ENCODE assay signal across 17 cellular contexts in genomic region chr7:98116656-98117461, GRCh38. TPM values are rescaled to one million over a fixed set of nuclear protein-coding genes. Genes with fewer than 3 reads are reported as not detected.
A peak's percentile ranks its signal among the peaks of the same experiment; 100 is the strongest.
DNase-seq lines count a peak whose midpoint lies in the region; ATAC-seq, FAIRE-seq and TF ChIP-seq lines count a peak whose summit lies in the region.
"Had no signal": no experiment of that assay in that cellular context is flagged by ENCODE, and none has a peak within 500 bp of the region (broad histone marks: within the 10 kb centered on the region; RNA-seq: fewer than 3 reads in every experiment).

No MANE protein-coding gene starts in this region.

- no peak overlapping the region for H3K4me3 Mint-ChIP-seq in stimulated activated memory B cell treated with anti-CD40 and anti-IgM and Interleukin-4, amounts not matched to agents 10 μg/mL and 1 μg/mL and 100 μg/mL, for 72 hours
- H3K4me3 Mint-ChIP-seq: activated T-cell treated with anti-CD3 and anti-CD28 coated beads, Interleukin-2, amount 50 U/mL, for 72 hours; B cell had no signal

- TF ChIP-seq CTCF in A673 (conservative IDR thresholded peaks at IDR 0.05; ENCODE audit: low read depth, low read length): no peak
- TF ChIP-seq CTCF in mammary epithelial cell (conservative IDR thresholded peaks at IDR 0.05 in 1 of 2, IDR thresholded peaks at IDR 0.05 in 1 of 2; ENCODE audit: extremely low read depth in 1 of 2, insufficient read depth in 1 of 2, low read depth in 1 of 2, low read length in 2 of 2): no peak
- no peak for TF ChIP-seq CTCF in HepG2 (CRISPR knock-in tag; IDR thresholded peaks at IDR 0.05)

- CTCF ChIA-PET in A673 (lab: Charles Lee) (no interaction called here), mammary epithelial cell (lab: Charles Lee; ENCODE audit: low non-redundant PET) (no interaction called here), HepG2 (lab: Yijun Ruan, JAX; ENCODE audit: low intra/inter-chr PET ratio, low total read pairs) (no interaction called here)

- POLR2A ChIA-PET in A673 (lab: Charles Lee; ENCODE audit: low non-redundant PET) (no interaction called here), HepG2 (lab: Yijun Ruan, JAX) (interaction anchor here (5.8 kb wide), 1 partner anchor 15 kb away, joined by 54 read pairs; no protein-coding TSS in a partner anchor)

- no peak for TF ChIP-seq POLR2A in HepG2 (IDR thresholded peaks at IDR 0.05; ENCODE audit: insufficient read depth in 1 of 2, low read depth in 2 of 2, low read length in 2 of 2)

- TF ChIP-seq RAD21 in HepG2 (CRISPR knock-in tag; IDR thresholded peaks at IDR 0.05): no peak

- TF ChIP-seq EP300 in HepG2 (IDR thresholded peaks at IDR 0.05; ENCODE audit: low read depth in 2 of 2, low read length in 2 of 2) (no peak), HepG2 (CRISPR knock-in tag; IDR thresholded peaks at IDR 0.05; ENCODE audit: borderline replicate concordance) (no peak)

- H3K27ac Mint-ChIP-seq in stimulated activated memory B cell treated with anti-CD40 and anti-IgM and Interleukin-4, amounts not matched to agents 10 μg/mL and 1 μg/mL and 100 μg/mL, for 72 hours: no peak overlapping the region
- H3K27ac Mint-ChIP-seq: activated T-cell treated with anti-CD3 and anti-CD28 coated beads, Interleukin-2, amount 50 U/mL, for 72 hours; B cell had no signal

- ATAC-seq in HepG2 (peak; percentile 88), HG02840 (IDR thresholded peaks at IDR 0.05; ENCODE audit: low FRiP score, unreplicated experiment) (no peak), GM18861 (IDR thresholded peaks at IDR 0.05; ENCODE audit: unreplicated experiment) (no peak)
- ATAC-seq in stimulated activated memory B cell treated with anti-CD40 and anti-IgM and Interleukin-4, amounts not matched to agents 10 μg/mL and 1 μg/mL and 100 μg/mL, for 72 hours: no peak
- ATAC-seq: activated T-cell treated with anti-CD3 and anti-CD28 coated beads, Interleukin-2, amount 50 U/mL, for 72 hours had no signal

- no peaks in the 10 kb centered on the region for H4K20me1 ChIP-seq in mammary epithelial cell (ENCODE audit: insufficient read depth, low read length)
- H4K20me1 ChIP-seq in HepG2 (ENCODE audit: insufficient read depth, low read length): no peaks in the 10 kb centered on the region; the same call in 1 of the 2 replicates

- H3K27me3 ChIP-seq in A673 (replicated peaks; ENCODE audit: insufficient read depth, low read depth, low read length, poor library complexity) (no peaks in the 10 kb centered on the region), mammary epithelial cell (ENCODE audit: insufficient read depth, low read length) (no peaks in the 10 kb centered on the region), HepG2 (ENCODE audit: control insufficient read depth in 1 of 2, insufficient read depth in 2 of 2, low read length in 2 of 2) (no peaks in the 10 kb centered on the region)

- dilution Hi-C loops in mammary epithelial cell (cut with HindIII; ENCODE audit: low sequenced_read_pairs): no loop called here

- H3K9ac ChIP-seq in mammary epithelial cell (ENCODE audit: insufficient read depth, low read length) (no peak overlapping the region), HepG2 (ENCODE audit: insufficient read depth, low read depth, low read length) (no peak overlapping the region)

- H3K27me3 Mint-ChIP-seq in stimulated activated memory B cell treated with anti-CD40 and anti-IgM and Interleukin-4, amounts not matched to agents 10 μg/mL and 1 μg/mL and 100 μg/mL, for 72 hours: peaks cover 13% of the 10 kb centered on the region

- H3K4me3 ChIP-seq in A673 (ENCODE audit: low read depth, low read length, poor library complexity, severe bottlenecking) (no peak overlapping the region), mammary epithelial cell (replicated peaks in 1 of 3; ENCODE audit: insufficient read depth in 1 of 3, low read depth in 2 of 3, low read length in 3 of 3) (no peak overlapping the region), HepG2 (replicated peaks in 1 of 3; ENCODE audit: insufficient read depth in 1 of 3, low read depth in 2 of 3, low read length in 3 of 3) (no peak overlapping the region; a peak in 1 of 6 replicates)

- peaks cover 21% of the 10 kb centered on the region for H3K4me1 Mint-ChIP-seq in stimulated activated memory B cell treated with anti-CD40 and anti-IgM and Interleukin-4, amounts not matched to agents 10 μg/mL and 1 μg/mL and 100 μg/mL, for 72 hours

- no peak overlapping the region for H2AFZ ChIP-seq in mammary epithelial cell (ENCODE audit: low read depth, low read length)
- H2AFZ ChIP-seq in HepG2 (ENCODE audit: low read length): no peak overlapping the region

- H3K36me3 ChIP-seq in A673 (ENCODE audit: insufficient read depth, low read length, poor library complexity, severe bottlenecking) (no peaks in the 10 kb centered on the region), mammary epithelial cell (ENCODE audit: insufficient read depth, low read length) (no peaks in the 10 kb centered on the region), HepG2 (replicated peaks in 1 of 2; ENCODE audit: control insufficient read depth in 1 of 2, insufficient read depth in 2 of 2, low read length in 2 of 2) (peaks cover 0 to 3% of the 10 kb centered on the region in 2 experiments; a peak in 2 of 5 replicates)

- 97% methylated on average over 5 of the region's 7 CpGs for WGBS in mammary epithelial cell (ENCODE audit: low coverage, missing lambda C conversion rate)
- 5% methylated on average over 7 of the region's 7 CpGs for WGBS in HepG2 (ENCODE audit: low lambda C conversion rate)

- FAIRE-seq in HepG2 (lab: Jason Lieb, UNC): peak; percentile 54
- FAIRE-seq: endometrium, GM12892 had no signal

- H3K9me3 Mint-ChIP-seq in stimulated activated memory B cell treated with anti-CD40 and anti-IgM and Interleukin-4, amounts not matched to agents 10 μg/mL and 1 μg/mL and 100 μg/mL, for 72 hours: peaks cover 2% of the 10 kb centered on the region

- intact Hi-C loops in A673 (cut with micrococcal nuclease; ENCODE audit: unreplicated experiment) (no loop called here), mammary epithelial cell (cut with micrococcal nuclease) (no loop called here), HepG2 (cut with micrococcal nuclease; ENCODE audit: unreplicated experiment) (no loop called here)

- peaks cover 26% of the 10 kb centered on the region for H3K4me1 ChIP-seq in A673 (ENCODE audit: insufficient read depth, low read length, poor library complexity, severe bottlenecking)
- peaks cover 23% of the 10 kb centered on the region for H3K4me1 ChIP-seq in mammary epithelial cell (ENCODE audit: insufficient read depth, low read length)
- H3K4me1 ChIP-seq in HepG2 (ENCODE audit: insufficient read depth, low read length): peaks cover 85% of the 10 kb centered on the region

- in situ Hi-C loops in mammary epithelial cell (cut with MboI; ENCODE audit: low sequenced_read_pairs in 2 of 2) (no loop called here), HepG2 (cut with HindIII; ENCODE audit: extremely low pct_ligation_motif_present, low pct_unique_long_range_greater_than_20kb) (no loop called here)

- peaks cover 29% of the 10 kb centered on the region for H3K36me3 Mint-ChIP-seq in stimulated activated memory B cell treated with anti-CD40 and anti-IgM and Interleukin-4, amounts not matched to agents 10 μg/mL and 1 μg/mL and 100 μg/mL, for 72 hours

- DNase-seq in A673 (ENCODE audit: low spot score) (no peak), HCEC 1CT (peak; percentile 47), mammary epithelial cell (peak; percentile 14), HepG2 (ENCODE audit: low spot score) (peak; percentile 61), NCI-H1694 treated with DMSO at 0.1 percent for 48 hours (lab: John Stamatoyannopoulos, UW) (no peak)
- DNase-seq: activated CD4-positive, alpha-beta T cell treated with anti-CD3 and anti-CD28 coated beads for 1 hour; activated T-cell treated with anti-CD3 and anti-CD28 coated beads, Interleukin-2, amount 50 U/mL, for 72 hours; DMS79 treated with DMSO at 0.1 percent for 48 hours; midbrain; NCI-H2029; retina had no signal

- H3K27ac ChIP-seq in A673 (ENCODE audit: low read depth, low read length, poor library complexity, severe bottlenecking): peak overlapping the region; percentile 16
- H3K27ac ChIP-seq in mammary epithelial cell (ENCODE audit: insufficient read depth, low read depth, low read length): no peak overlapping the region
- H3K27ac ChIP-seq in HepG2 (ENCODE audit: extremely low read length, insufficient read depth, low read length): peak overlapping the region; percentile 41

- no TSS peak for BruUV-seq in A673 (replicated peaks; lab: Mats Ljungman, UMichigan)
- BruUV-seq in mammary epithelial cell (replicated peaks; lab: Mats Ljungman, UMichigan): no TSS peak
- no TSS peak for BruUV-seq in HepG2 (replicated peaks; lab: Mats Ljungman, UMichigan)

- H3K79me2 ChIP-seq in mammary epithelial cell (ENCODE audit: insufficient read depth, low read length): peaks cover 89% of the 10 kb centered on the region
- peaks cover 99% of the 10 kb centered on the region for H3K79me2 ChIP-seq in HepG2 (ENCODE audit: insufficient read depth, low read length)

- no peaks in the 10 kb centered on the region for H3K9me3 ChIP-seq in A673 (ENCODE audit: low read depth, low read length, poor library complexity, severe bottlenecking)
- H3K9me3 ChIP-seq in mammary epithelial cell (replicated peaks; ENCODE audit: insufficient read depth, low read length): no peaks in the 10 kb centered on the region
- no peaks in the 10 kb centered on the region for H3K9me3 ChIP-seq in HepG2 (ENCODE audit: low read length)

- no peak overlapping the region for H3K4me2 ChIP-seq in mammary epithelial cell (ENCODE audit: insufficient read depth, low read depth, low read length)
- peak overlapping the region; percentile 54 for H3K4me2 ChIP-seq in HepG2 (ENCODE audit: low read depth, low read length)

RNA-seq across cellular contexts. Expression of gene LMTK2, which starts 10.2 kb away (rescaled TPM):
- total RNA-seq in A673 (2021): 20.6 TPM in 2 replicates
- total RNA-seq in mammary epithelial cell: 10 to 100 TPM; 15.3 to 18.9 TPM
- 7.7 TPM for polyA plus RNA-seq in mammary epithelial cell
- 22.0 TPM for polyA minus RNA-seq in mammary epithelial cell
- 8.1 and 9.5 TPM in 2 replicates for total RNA-seq in HepG2 (2016; rRNA removed; fragmentation: Illumina TruSeq; extraction: Trizol)
- 2.7 and 3.2 TPM in 2 replicates for total RNA-seq in HepG2 (2016; cell fraction: cytosol; rRNA removed; fragmentation: Illumina TruSeq; extraction: Trizol; ENCODE audit: low read depth)
- total RNA-seq in HepG2 (2016; cell fraction: insoluble cytoplasmic fraction; rRNA removed; fragmentation: Illumina TruSeq; extraction: Trizol): 6.1 and 10.1 TPM in 2 replicates
- 6.2 and 7.5 TPM in 2 replicates for total RNA-seq in HepG2 (2016; cell fraction: membrane; rRNA removed; fragmentation: Illumina TruSeq; extraction: Trizol)
- 14.1 and 16.3 TPM in 2 replicates for total RNA-seq in HepG2 (2016; cell fraction: nucleus; rRNA removed; fragmentation: Illumina TruSeq; extraction: Trizol)
- 11.7 and 12.1 TPM in 2 replicates for polyA plus RNA-seq in HepG2 (2011; rRNA removed)
- polyA plus RNA-seq in HepG2 (2011; cell fraction: cytosol; rRNA removed): 7.9 and 8.0 TPM in 2 replicates
- 16.6 and 18.4 TPM in 2 replicates for polyA plus RNA-seq in HepG2 (2011; cell fraction: nucleus; rRNA removed)
- polyA plus RNA-seq in HepG2 (2012): 10.0 and 10.9 TPM in 2 replicates
- 0.40 and 0.69 TPM in 2 replicates for polyA plus RNA-seq in HepG2 (2016; cell fraction: cytosol; fragmentation: Illumina TruSeq; extraction: Trizol; ENCODE audit: low read depth)
- polyA plus RNA-seq in HepG2 (2016; cell fraction: insoluble cytoplasmic fraction; fragmentation: Illumina TruSeq; extraction: Trizol; ENCODE audit: low read depth): 4.0 and 4.3 TPM in 2 replicates
- 0.68 and 0.84 TPM in 2 replicates for polyA plus RNA-seq in HepG2 (2016; cell fraction: membrane; fragmentation: Illumina TruSeq; extraction: Trizol; ENCODE audit: low read depth)
- 19.4 and 20.9 TPM in 2 replicates for polyA plus RNA-seq in HepG2 (2016; cell fraction: nucleus; fragmentation: Illumina TruSeq; extraction: Trizol; ENCODE audit: insufficient read depth, low read depth)
- polyA minus RNA-seq in HepG2 (2011; rRNA and poly(A)+ RNA removed; ENCODE audit: low replicate concordance): 19.1 and 27.7 TPM in 2 replicates
- 24.0 and 26.3 TPM in 2 replicates for polyA minus RNA-seq in HepG2 (2011; cell fraction: cytosol; rRNA and poly(A)+ RNA removed)
- polyA minus RNA-seq in HepG2 (2011; cell fraction: nucleus; rRNA and poly(A)+ RNA removed): 19.1 and 20.0 TPM in 2 replicates

Comparison
In these comparisons a context has a peak if more than half of its experiments do, and no peak if none do; other contexts are left out.
1. DNase-seq: peak in HCEC 1CT (single experiment), mammary epithelial cell (single experiment) and HepG2 (single experiment); none in A673 (single experiment) and NCI-H1694 treated with DMSO at 0.1 percent for 48 hours (single experiment).